33 cellular contexts compared by ENCODE assay signal in the genomic region with DNA sequence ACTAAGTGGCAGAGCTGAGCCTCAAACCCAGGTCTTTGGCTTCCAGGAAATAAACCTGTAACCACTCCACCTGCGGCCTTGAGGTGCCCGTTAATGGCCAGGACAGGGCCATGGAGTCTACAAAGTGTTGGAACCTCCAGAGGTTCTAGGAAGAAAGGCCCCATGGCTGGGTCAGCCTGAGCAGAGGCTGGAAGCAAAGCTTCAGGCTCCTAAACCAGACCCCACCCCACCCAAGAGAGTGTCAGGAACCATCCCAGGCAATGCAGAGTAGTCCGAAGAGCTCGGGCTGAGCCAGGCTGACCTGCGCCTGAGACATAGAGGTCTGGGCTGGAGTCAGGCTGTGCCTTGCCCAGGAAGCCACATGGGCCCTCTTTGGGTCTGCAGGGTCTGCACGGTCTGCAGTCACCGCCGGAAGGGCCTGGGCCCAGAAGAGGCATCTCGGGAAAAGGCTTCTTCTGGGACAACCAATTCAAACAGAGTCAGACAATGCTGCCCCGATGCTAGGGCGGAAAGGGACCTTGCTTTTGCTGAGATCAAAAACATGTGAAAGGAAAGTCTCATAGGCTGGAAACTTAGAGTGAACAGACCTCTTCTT. TPM values are rescaled to one million over a fixed set of nuclear protein-coding genes. Genes with fewer than 3 reads are reported as not detected.
"Had no signal": no experiment of that assay in that cellular context is flagged by ENCODE, and none has a peak within 500 bp of the region (broad histone marks: within the 10 kb centered on the region; RNA-seq: fewer than 3 reads in every experiment).

No MANE protein-coding gene starts in this region.

- H3K9me3 ChIP-seq: colonic mucosa, esophagus muscularis mucosa, gastroesophageal sphincter, heart left ventricle, left lung, mucosa of descending colon, psoas muscle, sigmoid colon, testis, tibial nerve, vagina had no signal

- DNase-seq: colonic mucosa; effector CD8-positive, alpha-beta T cell; foreskin keratinocyte; left cardiac atrium; mucosa of descending colon; naive B cell; psoas muscle; right cardiac atrium; stimulated activated CD4-positive, alpha-beta T cell treated with anti-CD3 and anti-CD28 coated beads, Interleukin-4, amount 100 ng/mL, for 4 hours; stimulated activated naive CD8-positive, alpha-beta T cell treated with anti-CD3 and anti-CD28 coated beads, Interleukin-15, Interleukin-2, amounts not matched to agents 100 U/mL and 50 U/mL, for 24 hours; substantia nigra; testis had no signal

- H3K4me3 ChIP-seq: colonic mucosa, esophagus muscularis mucosa, gastroesophageal sphincter, heart left ventricle, hepatocyte, left lung, mucosa of descending colon, psoas muscle, sigmoid colon, testis, tibial nerve, vagina had no signal

- H3K4me1 ChIP-seq: colonic mucosa, foreskin keratinocyte, heart left ventricle, left lung, psoas muscle, sigmoid colon, testis, tibial nerve, vagina had no signal

- ATAC-seq: foreskin keratinocyte; gastroesophageal sphincter; heart left ventricle; left cardiac atrium; left lung; mucosa of descending colon; natural killer cell treated with Interleukin-12 subunit alpha and Interleukin-12 subunit beta and Interleukin-15 and Interleukin-18, amount 100 ng/mL, for 72 hours; psoas muscle; stimulated activated memory B cell treated with anti-CD40 and anti-IgM and Interleukin-4, amounts not matched to agents 10 μg/mL and 1 μg/mL and 100 μg/mL, for 72 hours; stimulated activated naive CD8-positive, alpha-beta T cell treated with anti-CD3 and anti-CD28 coated beads, Interleukin-15, Interleukin-2, amounts not matched to agents 100 U/mL and 50 U/mL, for 24 hours had no signal

- H3K27me3 ChIP-seq: colonic mucosa, esophagus muscularis mucosa, gastroesophageal sphincter, hepatocyte, left lung, sigmoid colon, testis, tibial nerve, vagina had no signal

- H3K36me3 ChIP-seq: colonic mucosa, esophagus muscularis mucosa, gastroesophageal sphincter, heart left ventricle, left lung, sigmoid colon, tibial nerve, vagina had no signal

- H3K27ac ChIP-seq: colonic mucosa, esophagus muscularis mucosa, foreskin keratinocyte, gastroesophageal sphincter, heart left ventricle, hepatocyte, left lung, psoas muscle, sigmoid colon, testis, tibial nerve, vagina had no signal

RNA-seq across cellular contexts. Expression of a gene that starts 6.4 kb away (rescaled TPM):
- total RNA-seq: cerebellum; colonic mucosa; endothelial cell of umbilical vein; epithelial cell of proximal tubule; esophagus muscularis mucosa; fibroblast of lung; foreskin keratinocyte; gastroesophageal sphincter; heart left ventricle; hepatocyte; kidney epithelial cell; left lung; lower leg skin; natural killer cell treated with Interleukin-12 subunit alpha and Interleukin-12 subunit beta and Interleukin-15 and Interleukin-18, amount 100 ng/mL, for 72 hours; neural crest cell; osteocyte; psoas muscle; renal cortical epithelial cell; right cardiac atrium; sigmoid colon; skeletal muscle tissue; tibial nerve; ureter; vagina had no signal

RNA-seq across cellular contexts. Expression of a gene that starts 57.8 kb away (rescaled TPM):
- total RNA-seq: endothelial cell of umbilical vein; foreskin keratinocyte; natural killer cell treated with Interleukin-12 subunit alpha and Interleukin-12 subunit beta and Interleukin-15 and Interleukin-18, amount 100 ng/mL, for 72 hours had no signal
